In the genomic region with DNA sequence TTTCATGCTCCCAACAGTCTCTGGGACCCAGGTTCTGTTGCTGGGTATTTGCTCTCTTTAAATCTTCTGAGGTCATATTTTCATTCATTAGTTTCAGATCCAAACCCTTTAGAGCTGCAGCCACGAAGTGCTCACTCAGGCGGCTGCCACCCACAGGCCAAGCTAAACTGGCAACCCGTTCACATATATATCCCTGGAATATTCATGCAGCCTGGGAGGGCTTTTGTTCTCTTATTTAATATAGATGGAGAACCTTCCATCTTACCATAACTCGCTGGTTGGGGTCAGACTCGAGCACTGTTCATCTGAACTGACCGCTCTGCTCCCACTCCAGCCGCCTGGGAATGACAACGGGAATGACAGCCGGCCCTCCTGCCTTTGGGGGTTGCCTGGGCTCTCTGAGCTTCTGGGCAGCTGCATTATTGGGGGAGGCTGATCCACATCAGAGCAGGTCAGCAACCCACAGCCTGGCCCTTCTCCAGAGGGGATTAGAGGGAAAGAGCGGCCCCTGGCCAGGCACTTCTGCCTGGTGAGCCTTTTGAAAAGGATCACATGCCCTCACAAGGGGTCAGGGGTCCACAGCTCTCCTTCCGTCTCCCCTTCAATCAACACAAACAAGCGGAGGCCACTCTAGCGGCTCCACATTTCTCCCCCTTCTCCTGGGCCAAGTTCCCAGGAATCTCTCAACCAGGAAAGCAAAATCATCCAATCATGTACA, we compare ENCODE assay signal across 9 cellular contexts. TPM values are rescaled to one million over a fixed set of nuclear protein-coding genes. Genes with fewer than 3 reads are reported as not detected.
A peak's percentile ranks its signal among the peaks of the same experiment; 100 is the strongest.
DNase-seq lines count a peak whose midpoint lies in the region; ATAC-seq and TF ChIP-seq lines count a peak whose summit lies in the region.
"Had no signal": no experiment of that assay in that cellular context is flagged by ENCODE, and none has a peak within 500 bp of the region (broad histone marks: within the 10 kb centered on the region; RNA-seq: fewer than 3 reads in every experiment).

No MANE protein-coding gene starts in this region.

- TF ChIP-seq EP300 in tibial nerve (IDR thresholded peaks at IDR 0.05): no peak

- H3K36me3 ChIP-seq in lung (ENCODE audit: control insufficient read depth in 2 of 2, insufficient read depth in 2 of 2, low read length in 2 of 2) (peaks cover 0 to 2% of the 10 kb centered on the region in 2 donors), tibial nerve (peaks cover 0 to 11% (median 0%) of the 10 kb centered on the region in 3 donors)

- peaks cover 13 to 23% of the 10 kb centered on the region in 2 donors for H3K4me1 ChIP-seq in lung (ENCODE audit: control insufficient read depth in 2 of 2, insufficient read depth in 2 of 2, low read length in 2 of 2)
- peaks cover 3 to 87% (median 44%) of the 10 kb centered on the region in 4 donors for H3K4me1 ChIP-seq in tibial nerve

- TF ChIP-seq POLR2A in tibial nerve (IDR thresholded peaks at IDR 0.05): no peak

- TF ChIP-seq CTCF in lung (IDR thresholded peaks at IDR 0.05; ENCODE audit: control extremely low read depth, extremely low read depth) (no peak), tibial nerve (IDR thresholded peaks at IDR 0.05) (peak in 1 of 5 experiments; percentile 19)

- H3K27ac ChIP-seq in lung (ENCODE audit: low read depth in 1 of 2, low read length in 1 of 2) (peak overlapping the region; percentile 34 to 68), tibial nerve (peak overlapping the region; percentile 63 to 90 (median 78))
- H3K27ac ChIP-seq: C4-2B had no signal

- no peak overlapping the region for H3K4me3 ChIP-seq in lung
- H3K4me3 ChIP-seq in tibial nerve: peak overlapping the region in 2 of 4 donors; percentile 10 to 13

- 59 to 73% methylated on average over 13 of the region's 13 CpGs for WGBS in lung, 2 donors
- WGBS in tibial nerve, 2 donors: 9 to 30% methylated on average over 13 of the region's 13 CpGs

- peak overlapping the region; percentile 80 for H3K27ac Mint-ChIP-seq in activated CD8-positive, alpha-beta memory T cell treated with anti-CD3 and anti-CD28 coated beads, Interleukin-2, amount 10 ng/mL, durations not matched to agents 7 days and 5 days

- CTCF ChIA-PET in activated CD8-positive, alpha-beta memory T cell treated with anti-CD3 and anti-CD28 coated beads, Interleukin-2, amount 10 ng/mL, durations not matched to agents 7 days and 5 days (lab: Charles Lee): interaction anchor here (0.7 to 1.6 kb wide), 3 partner anchors 9 to 92 kb away, joined by 3 to 4 read pairs (median 3); no protein-coding TSS in a partner anchor

- no peak overlapping the region for H3K4me3 Mint-ChIP-seq in activated CD8-positive, alpha-beta memory T cell treated with anti-CD3 and anti-CD28 coated beads, Interleukin-2, amount 10 ng/mL, durations not matched to agents 7 days and 5 days

- H3K36me3 Mint-ChIP-seq in activated CD8-positive, alpha-beta memory T cell treated with anti-CD3 and anti-CD28 coated beads, Interleukin-2, amount 10 ng/mL, durations not matched to agents 7 days and 5 days: no peaks in the 10 kb centered on the region

- H3K9me3 Mint-ChIP-seq in activated CD8-positive, alpha-beta memory T cell treated with anti-CD3 and anti-CD28 coated beads, Interleukin-2, amount 10 ng/mL, durations not matched to agents 7 days and 5 days (ENCODE audit: low read depth): no peaks in the 10 kb centered on the region

- H3K9me3 ChIP-seq in lung (ENCODE audit: control insufficient read depth in 2 of 2, insufficient read depth in 1 of 2, low read length in 1 of 2): no peaks in the 10 kb centered on the region
- H3K9me3 ChIP-seq in tibial nerve: no peaks in the 10 kb centered on the region

- ATAC-seq in activated CD8-positive, alpha-beta memory T cell treated with anti-CD3 and anti-CD28 coated beads, Interleukin-2, amount 10 ng/mL, durations not matched to agents 7 days and 5 days: no peak
- no peak for ATAC-seq in lung (ENCODE audit: insufficient read depth, low FRiP score)

- DNase-seq in activated CD8-positive, alpha-beta memory T cell treated with anti-CD3 and anti-CD28 coated beads, Interleukin-2, amount 10 ng/mL, durations not matched to agents 7 days and 5 days: no peak
- no peak for DNase-seq in activated CD8-positive, alpha-beta memory T cell treated with anti-CD3 and anti-CD28 coated beads, Interleukin-2, amount 50 U/mL, for 4 hours
- DNase-seq in anterior cingulate cortex (lab: John Stamatoyannopoulos, UW): peak in 36 of 58 donors; percentile 19 to 74 (median 50)
- DNase-seq in lung (ENCODE audit: low spot score): no peak
- no peak for DNase-seq in tibial nerve (ENCODE audit: low spot score in 2 of 2)
- no peak for DNase-seq in GM19240 (ENCODE audit: insufficient read length, low spot score)
- DNase-seq in NCI-H524 (lab: John Stamatoyannopoulos, UW): no peak
- no peak for DNase-seq in activated CD4-positive, alpha-beta T cell treated with anti-CD3 and anti-CD28 coated beads for 48 hours

- H3K27me3 Mint-ChIP-seq in activated CD8-positive, alpha-beta memory T cell treated with anti-CD3 and anti-CD28 coated beads, Interleukin-2, amount 10 ng/mL, durations not matched to agents 7 days and 5 days: no peaks in the 10 kb centered on the region

- peaks cover 19% of the 10 kb centered on the region for H3K4me1 Mint-ChIP-seq in activated CD8-positive, alpha-beta memory T cell treated with anti-CD3 and anti-CD28 coated beads, Interleukin-2, amount 10 ng/mL, durations not matched to agents 7 days and 5 days

- H3K27me3 ChIP-seq in lung (ENCODE audit: control insufficient read depth, insufficient read depth): no peaks in the 10 kb centered on the region
- no peaks in the 10 kb centered on the region for H3K27me3 ChIP-seq in tibial nerve

RNA-seq across cellular contexts. Expression of a gene that starts 11.9 kb away (rescaled TPM):
- total RNA-seq in activated CD8-positive, alpha-beta memory T cell treated with anti-CD3 and anti-CD28 coated beads, Interleukin-2, amount 10 ng/mL, durations not matched to agents 7 days and 5 days: 10 to 100 TPM; 29.8 to 35.5 TPM
- total RNA-seq in lung: 10 to 100 TPM; 39.9 to 82.4 TPM
- polyA plus RNA-seq in lung: 10 to 100 TPM; 26.3 to 39.9 TPM
- 100 to 1,000 TPM in 1 of 4 donors, 10 to 100 TPM in 3; 61.1 to 138 (median 72.0) TPM for total RNA-seq in tibial nerve

RNA-seq across cellular contexts. Expression of a gene that starts 56.3 kb away (rescaled TPM):
- total RNA-seq in activated CD8-positive, alpha-beta memory T cell treated with anti-CD3 and anti-CD28 coated beads, Interleukin-2, amount 10 ng/mL, durations not matched to agents 7 days and 5 days: 100 to 1,000 TPM; 110 to 122 TPM
- total RNA-seq in lung (100 to 1,000 TPM; 118 to 121 TPM), tibial nerve (100 to 1,000 TPM; 122 to 235 (median 164) TPM)
- 100 to 1,000 TPM in 1 of 2 donors, 10 to 100 TPM in 1; 87.2 to 106 TPM for polyA plus RNA-seq in lung

RNA-seq across cellular contexts. Expression of a gene that starts 59.1 kb away (rescaled TPM):
- total RNA-seq in activated CD8-positive, alpha-beta memory T cell treated with anti-CD3 and anti-CD28 coated beads, Interleukin-2, amount 10 ng/mL, durations not matched to agents 7 days and 5 days: 1 to 10 TPM; 6.6 to 7.8 TPM
- 10 to 100 TPM; 30.0 to 43.9 TPM for total RNA-seq in lung
- 10 to 100 TPM; 36.3 to 57.8 TPM for polyA plus RNA-seq in lung
- 100 to 1,000 TPM in 2 of 4 donors, 10 to 100 TPM in 2; 68.1 to 110 (median 96.8) TPM for total RNA-seq in tibial nerve

Comparison
In these comparisons a context has a peak if more than half of its experiments do, and no peak if none do; other contexts are left out.
1. DNase-seq: peak in anterior cingulate cortex (36 of 58); none in activated CD8-positive, alpha-beta memory T cell treated with anti-CD3 and anti-CD28 coated beads, Interleukin-2, amount 10 ng/mL, durations not matched to agents 7 days and 5 days (single experiment), activated CD8-positive, alpha-beta memory T cell treated with anti-CD3 and anti-CD28 coated beads, Interleukin-2, amount 50 U/mL, for 4 hours (single experiment), lung (single experiment), tibial nerve (0 of 2), GM19240 (single experiment), NCI-H524 (0 of 2) and activated CD4-positive, alpha-beta T cell treated with anti-CD3 and anti-CD28 coated beads for 48 hours (single experiment).